8 cellular contexts compared by ENCODE assay signal in genomic region chr19:19404879-19405860, GRCh38. TPM values are rescaled to one million over a fixed set of nuclear protein-coding genes. Genes with fewer than 3 reads are reported as not detected.
DNase-seq lines count a peak whose midpoint lies in the region; ATAC-seq and TF ChIP-seq lines count a peak whose summit lies in the region.

A gene with protein sequence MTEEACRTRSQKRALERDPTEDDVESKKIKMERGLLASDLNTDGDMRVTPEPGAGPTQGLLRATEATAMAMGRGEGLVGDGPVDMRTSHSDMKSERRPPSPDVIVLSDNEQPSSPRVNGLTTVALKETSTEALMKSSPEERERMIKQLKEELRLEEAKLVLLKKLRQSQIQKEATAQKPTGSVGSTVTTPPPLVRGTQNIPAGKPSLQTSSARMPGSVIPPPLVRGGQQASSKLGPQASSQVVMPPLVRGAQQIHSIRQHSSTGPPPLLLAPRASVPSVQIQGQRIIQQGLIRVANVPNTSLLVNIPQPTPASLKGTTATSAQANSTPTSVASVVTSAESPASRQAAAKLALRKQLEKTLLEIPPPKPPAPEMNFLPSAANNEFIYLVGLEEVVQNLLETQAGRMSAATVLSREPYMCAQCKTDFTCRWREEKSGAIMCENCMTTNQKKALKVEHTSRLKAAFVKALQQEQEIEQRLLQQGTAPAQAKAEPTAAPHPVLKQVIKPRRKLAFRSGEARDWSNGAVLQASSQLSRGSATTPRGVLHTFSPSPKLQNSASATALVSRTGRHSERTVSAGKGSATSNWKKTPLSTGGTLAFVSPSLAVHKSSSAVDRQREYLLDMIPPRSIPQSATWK (plus strand): TSS chr19:19405675. CDS start chr19:19465346, 59,671 bp downstream.

- TF ChIP-seq CTCF in endodermal cell (conservative IDR thresholded peaks at IDR 0.05) = no peak
- TF ChIP-seq CTCF in mesothelial cell of epicardium (IDR thresholded peaks at IDR 0.05; ENCODE audit: unreplicated experiment) = no peak

- H3K4me3 ChIP-seq in NT2/D1 (ENCODE audit: insufficient read length, low read depth) = peak within 1 kb of the TSS; percentile 80
- peak within 1 kb of the TSS; percentile 90 for H3K4me3 ChIP-seq in endodermal cell (ENCODE audit: low read length)

- H3K9me3 Mint-ChIP-seq in endodermal cell = no peaks in the 10 kb centered on the region
- no peaks in the 10 kb centered on the region for H3K9me3 Mint-ChIP-seq in mesothelial cell of epicardium

- H3K36me3 Mint-ChIP-seq in endodermal cell (ENCODE audit: low read depth) (no peaks in the 10 kb centered on the region), mesothelial cell of epicardium (no peaks in the 10 kb centered on the region)

- peak; percentile 74 for ATAC-seq in GM19463 (IDR thresholded peaks at IDR 0.05; ENCODE audit: unreplicated experiment)

- peaks cover 9% of the 10 kb centered on the region for H3K4me1 ChIP-seq in NT2/D1 (ENCODE audit: insufficient read depth, insufficient read length)
- peaks cover 10% of the 10 kb centered on the region for H3K4me1 ChIP-seq in endodermal cell (ENCODE audit: control insufficient read depth, insufficient read depth, low read length)

- peak within 1 kb of the TSS; percentile 95 for H3K9ac ChIP-seq in NT2/D1 (ENCODE audit: insufficient read length, low read depth)
- peak within 1 kb of the TSS; percentile 65 for H3K9ac ChIP-seq in endodermal cell (ENCODE audit: extremely low read depth, low read length, poor library complexity, severe bottlenecking)

- H3K27ac Mint-ChIP-seq in endodermal cell (peak within 1 kb of the TSS; percentile 94), mesothelial cell of epicardium (peak within 1 kb of the TSS; percentile 97)

- H3K36me3 ChIP-seq in NT2/D1 (ENCODE audit: insufficient read depth, insufficient read length, low read length) (peaks cover 9% of the 10 kb centered on the region), endodermal cell (ENCODE audit: control insufficient read depth, insufficient read depth, low read length) (no peaks in the 10 kb centered on the region)

- H3K27ac ChIP-seq in endodermal cell (ENCODE audit: low read depth, low read length) = peak within 1 kb of the TSS; percentile 69

- H3K9me3 ChIP-seq in NT2/D1 (ENCODE audit: insufficient read depth, low read length) (no peaks in the 10 kb centered on the region), endodermal cell (ENCODE audit: control insufficient read depth, low read length) (no peaks in the 10 kb centered on the region)

- H3K27me3 Mint-ChIP-seq in endodermal cell (ENCODE audit: insufficient read depth) (no peaks in the 10 kb centered on the region), mesothelial cell of epicardium (ENCODE audit: low read depth) (no peaks in the 10 kb centered on the region)

- 1 to 3% methylated on average over 50 to 89 of the region's 90 CpGs for WGBS in endodermal cell (ENCODE audit: insufficient coverage in 1 of 2, insufficient read length in 1 of 2), 2 experiments

- DNase-seq in COLO829 (ENCODE audit: low spot score) (peak; percentile 77), HPDE6-E6E7 (ENCODE audit: extremely low spot score) (peak; percentile 86), NT2/D1 (ENCODE audit: low read depth, low spot score) (peak; percentile 85), endodermal cell (peak; percentile 96), mesothelial cell of epicardium (ENCODE audit: low spot score in 2 of 2, unreplicated experiment in 2 of 2) (peak; percentile 89 to 95)
- peak; percentile 71 for DNase-seq in activated CD8-positive, alpha-beta memory T cell treated with anti-CD3 and anti-CD28 coated beads, Interleukin-2, amount 50 U/mL, for 24 hours (ENCODE audit: extremely low read depth)
- DNase-seq in stimulated activated CD8-positive, alpha-beta memory T cell treated with anti-CD3 and anti-CD28 coated beads, Interleukin-15, amount 100 ng/mL, for 4 hours (ENCODE audit: low read depth in 2 of 2) = peak; percentile 84 to 90

- H3K4me3 Mint-ChIP-seq in endodermal cell = peak within 1 kb of the TSS; percentile 84
- peak within 1 kb of the TSS; percentile 98 for H3K4me3 Mint-ChIP-seq in mesothelial cell of epicardium

- H3K4me1 Mint-ChIP-seq in endodermal cell (peaks cover 44% of the 10 kb centered on the region), mesothelial cell of epicardium (peaks cover 43% of the 10 kb centered on the region)

- H3K27me3 ChIP-seq in NT2/D1 (ENCODE audit: insufficient read depth, insufficient read length) (peaks cover 5% of the 10 kb centered on the region), endodermal cell (ENCODE audit: control insufficient read depth, insufficient read depth, low read length, poor library complexity, severe bottlenecking) (no peaks in the 10 kb centered on the region)

RNA-seq across cellular contexts. Expression of the gene that starts here (rescaled TPM):
- 100 to 1,000 TPM; 115 to 126 TPM for total RNA-seq in endodermal cell
- 62.7 TPM for polyA plus RNA-seq in endodermal cell (2013, experiment 1 of 2)
- 56.7 TPM for polyA plus RNA-seq in endodermal cell (2013, experiment 2 of 2)
- total RNA-seq in mesothelial cell of epicardium = 112 to 113 TPM (median 113 TPM) in 3 replicates

Comparison
In these comparisons a context has a peak if more than half of its experiments do, and no peak if none do; other contexts are left out.
1. Peak in every context shown above with its lines: DNase-seq, ATAC-seq, H3K4me3 ChIP-seq and H3K27ac ChIP-seq.